In genomic region chr4:153004106-153004881, GRCh38 we compare ENCODE assay signal across 17 cellular contexts.
"Had no signal": no experiment of that assay in that cellular context is flagged by ENCODE, and none has a peak within 500 bp of the region (broad histone marks: within the 10 kb centered on the region; RNA-seq: fewer than 3 reads in every experiment).

No MANE protein-coding gene starts in this region.

- H3K4me1 ChIP-seq: upper lobe of left lung had no signal

- H3K4me3 Mint-ChIP-seq: activated CD8-positive, alpha-beta T cell treated with anti-CD3 and anti-CD28 coated beads for 36 hours; activated T-cell treated with anti-CD3 and anti-CD28 coated beads, Interleukin-2, amount 50 U/mL, for 72 hours; natural killer cell; stimulated activated naive B cell treated with anti-CD40 and anti-IgM and Interleukin-4, amounts not matched to agents 10 μg/mL and 1 μg/mL and 100 μg/mL, for 72 hours; T-helper 1 cell treated with Interleukin-12 subunit alpha and Interleukin-12 subunit beta and Interleukin-4 antibody, amounts not matched to agents 30 μg/mL and 1 μg/mL, for 36 hours had no signal

- H3K9me3 ChIP-seq: upper lobe of left lung had no signal

- H3K27ac Mint-ChIP-seq: activated CD8-positive, alpha-beta T cell treated with anti-CD3 and anti-CD28 coated beads for 36 hours; activated naive CD4-positive, alpha-beta T cell treated with anti-CD3 and anti-CD28 coated beads, Interleukin-2, amount 50 U/mL, for 72 hours; activated T-cell treated with anti-CD3 and anti-CD28 coated beads, Interleukin-2, amount 50 U/mL, for 72 hours; natural killer cell; stimulated activated naive B cell treated with anti-CD40 and anti-IgM and Interleukin-4, amounts not matched to agents 10 μg/mL and 1 μg/mL and 100 μg/mL, for 72 hours; T-helper 1 cell treated with Interleukin-12 subunit alpha and Interleukin-12 subunit beta and Interleukin-4 antibody, amounts not matched to agents 30 μg/mL and 1 μg/mL, for 36 hours had no signal

- H3K4me3 ChIP-seq: cardiac muscle cell, hepatocyte, upper lobe of left lung had no signal

- H3K36me3 Mint-ChIP-seq: activated naive CD4-positive, alpha-beta T cell treated with anti-CD3 and anti-CD28 coated beads, Interleukin-2, amount 50 U/mL, for 72 hours; natural killer cell; stimulated activated naive B cell treated with anti-CD40 and anti-IgM and Interleukin-4, amounts not matched to agents 10 μg/mL and 1 μg/mL and 100 μg/mL, for 72 hours had no signal

- H3K9me3 Mint-ChIP-seq: activated CD8-positive, alpha-beta T cell treated with anti-CD3 and anti-CD28 coated beads for 36 hours; activated naive CD4-positive, alpha-beta T cell treated with anti-CD3 and anti-CD28 coated beads, Interleukin-2, amount 50 U/mL, for 72 hours; activated T-cell treated with anti-CD3 and anti-CD28 coated beads, Interleukin-2, amount 50 U/mL, for 72 hours; natural killer cell; stimulated activated naive B cell treated with anti-CD40 and anti-IgM and Interleukin-4, amounts not matched to agents 10 μg/mL and 1 μg/mL and 100 μg/mL, for 72 hours; T-helper 1 cell treated with Interleukin-12 subunit alpha and Interleukin-12 subunit beta and Interleukin-4 antibody, amounts not matched to agents 30 μg/mL and 1 μg/mL, for 36 hours had no signal

- H3K79me2 ChIP-seq: hepatocyte had no signal

- DNase-seq: activated CD4-positive, alpha-beta T cell treated with anti-CD3 and anti-CD28 coated beads for 4 hours; activated CD8-positive, alpha-beta T cell treated with anti-CD3 and anti-CD28 coated beads for 36 hours; activated gamma-delta T cell; activated T-cell treated with anti-CD3 and anti-CD28 coated beads, Interleukin-2, amount 50 U/mL, for 72 hours; islet precursor cell; natural killer cell; stimulated activated CD4-positive, alpha-beta T cell treated with anti-CD3 and anti-CD28 coated beads, Interleukin-15, amount 100 ng/mL, for 24 hours; stimulated activated CD4-positive, alpha-beta T cell treated with anti-CD3 and anti-CD28 coated beads, Interleukin-4, amount 100 ng/mL, for 1 hour; stimulated activated naive B cell treated with anti-CD40 and anti-IgM and Interleukin-4, amounts not matched to agents 10 μg/mL and 1 μg/mL and 100 μg/mL, for 72 hours; upper lobe of left lung; WERI-Rb-1 had no signal

- ATAC-seq: activated CD8-positive, alpha-beta T cell treated with anti-CD3 and anti-CD28 coated beads for 36 hours; activated naive CD4-positive, alpha-beta T cell treated with anti-CD3 and anti-CD28 coated beads, Interleukin-2, amount 50 U/mL, for 72 hours; activated T-cell treated with anti-CD3 and anti-CD28 coated beads, Interleukin-2, amount 50 U/mL, for 72 hours; left lobe of liver; natural killer cell; stimulated activated naive B cell treated with anti-CD40 and anti-IgM and Interleukin-4, amounts not matched to agents 10 μg/mL and 1 μg/mL and 100 μg/mL, for 72 hours had no signal

- H3K36me3 ChIP-seq: cardiac muscle cell, upper lobe of left lung, WERI-Rb-1 had no signal

- H3K27me3 ChIP-seq: cardiac muscle cell, hepatocyte, upper lobe of left lung had no signal

- H3K4me2 ChIP-seq: hepatocyte had no signal

- H3K27ac ChIP-seq: cardiac muscle cell, epithelial cell of prostate, hepatocyte, upper lobe of left lung, WERI-Rb-1 had no signal
